In the genomic region with DNA sequence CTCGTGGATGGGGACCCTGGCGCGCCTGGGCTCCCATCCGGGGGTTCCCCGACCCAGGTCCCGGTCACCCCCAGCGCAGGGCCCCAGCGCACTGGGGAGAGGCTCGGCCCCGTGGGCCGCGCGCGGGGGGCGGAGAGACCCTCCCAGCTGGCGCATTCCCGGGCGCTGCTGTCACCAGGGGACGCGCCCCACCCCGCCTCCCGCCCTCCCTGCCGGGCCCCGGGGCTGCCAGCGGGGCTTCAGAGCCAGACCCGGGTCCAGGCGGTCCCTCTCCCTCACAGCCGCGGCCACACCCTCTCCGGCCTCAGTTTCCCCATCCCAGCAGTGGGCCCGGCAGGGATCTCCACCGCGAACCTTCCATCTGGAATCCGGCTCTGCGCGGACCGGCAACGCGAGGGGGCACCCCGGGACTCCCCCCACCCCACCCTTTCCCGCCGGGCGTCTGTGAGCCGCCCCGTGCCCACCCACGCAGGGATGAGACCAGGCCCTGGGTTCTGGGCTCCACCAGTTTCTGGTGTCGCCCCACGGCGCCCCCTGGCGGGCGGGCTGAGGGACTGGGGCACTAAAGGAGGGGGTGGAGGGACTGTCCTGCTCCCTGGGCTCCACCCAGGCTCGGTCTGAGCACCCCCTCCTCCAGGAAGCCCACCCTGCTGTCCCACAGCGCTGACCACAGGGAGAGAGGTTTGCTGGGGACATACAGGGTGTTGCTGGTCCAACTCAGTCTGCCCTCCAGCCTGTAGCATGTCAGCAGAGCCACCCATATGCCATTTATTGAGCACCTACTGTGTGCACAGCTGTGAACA, we compare ENCODE assay signal across 1 cellular context.
TF ChIP-seq lines count a peak whose summit lies in the region.

No MANE protein-coding gene starts in this region.

TF ChIP-seq in HEK293, 187 proteins besides CTCF, POLR2A, EP300 and RAD21 (continued from another document and continues in another):
- TF ChIP-seq SETDB1 (IDR thresholded peaks at IDR 0.05; ENCODE audit: insufficient read length, low read length) (no peak), HOXC10 (CRISPR knock-in tag; IDR thresholded peaks at IDR 0.05) (no peak), ZNF626 (tag by site-specific recombination; IDR thresholded peaks at IDR 0.05) (no peak), KLF1 (tag by site-specific recombination; IDR thresholded peaks at IDR 0.05) (peak; percentile 85), YY2 (tag by site-specific recombination; IDR thresholded peaks at IDR 0.05) (no peak), ZNF561 (tag by site-specific recombination; IDR thresholded peaks at IDR 0.05; ENCODE audit: borderline replicate concordance) (no peak), GLIS2 (tag by site-specific recombination; IDR thresholded peaks at IDR 0.05) (peak; percentile 85; the same call in 1 of the 2 replicates), SALL2 (tag by site-specific recombination; IDR thresholded peaks at IDR 0.05; ENCODE audit: borderline replicate concordance) (no peak), MYNN (tag by site-specific recombination; IDR thresholded peaks at IDR 0.05; ENCODE audit: borderline replicate concordance) (no peak), ZXDB (tag by site-specific recombination; IDR thresholded peaks at IDR 0.05) (no peak), ZNF530 (tag by site-specific recombination; IDR thresholded peaks at IDR 0.05; ENCODE audit: low read depth) (no peak), KLF16 (tag by site-specific recombination; IDR thresholded peaks at IDR 0.05) (0 out of 2 replicates have a peak, but pooled peaks have one; percentile 31), ZNF830 (tag by site-specific recombination; IDR thresholded peaks at IDR 0.05; ENCODE audit: low read depth) (no peak), ZNF157 (tag by site-specific recombination; IDR thresholded peaks at IDR 0.05) (no peak), ZNF658 (tag by site-specific recombination; IDR thresholded peaks at IDR 0.05) (no peak), ZBTB17 (tag by site-specific recombination; IDR thresholded peaks at IDR 0.05) (no peak), SP7 (tag by site-specific recombination; IDR thresholded peaks at IDR 0.05) (peak; percentile 54), IKZF3 (tag by site-specific recombination; IDR thresholded peaks at IDR 0.05) (no peak), ZSCAN23 (tag by site-specific recombination; IDR thresholded peaks at IDR 0.05) (0 out of 2 replicates have a peak, but pooled peaks have one; percentile 11), ZNF133 (tag by site-specific recombination; IDR thresholded peaks at IDR 0.05) (no peak)
- TF ChIP-seq, protein P1, sequence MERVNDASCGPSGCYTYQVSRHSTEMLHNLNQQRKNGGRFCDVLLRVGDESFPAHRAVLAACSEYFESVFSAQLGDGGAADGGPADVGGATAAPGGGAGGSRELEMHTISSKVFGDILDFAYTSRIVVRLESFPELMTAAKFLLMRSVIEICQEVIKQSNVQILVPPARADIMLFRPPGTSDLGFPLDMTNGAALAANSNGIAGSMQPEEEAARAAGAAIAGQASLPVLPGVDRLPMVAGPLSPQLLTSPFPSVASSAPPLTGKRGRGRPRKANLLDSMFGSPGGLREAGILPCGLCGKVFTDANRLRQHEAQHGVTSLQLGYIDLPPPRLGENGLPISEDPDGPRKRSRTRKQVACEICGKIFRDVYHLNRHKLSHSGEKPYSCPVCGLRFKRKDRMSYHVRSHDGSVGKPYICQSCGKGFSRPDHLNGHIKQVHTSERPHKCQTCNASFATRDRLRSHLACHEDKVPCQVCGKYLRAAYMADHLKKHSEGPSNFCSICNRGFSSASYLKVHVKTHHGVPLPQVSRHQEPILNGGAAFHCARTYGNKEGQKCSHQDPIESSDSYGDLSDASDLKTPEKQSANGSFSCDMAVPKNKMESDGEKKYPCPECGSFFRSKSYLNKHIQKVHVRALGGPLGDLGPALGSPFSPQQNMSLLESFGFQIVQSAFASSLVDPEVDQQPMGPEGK (tag by site-specific recombination; IDR thresholded peaks at IDR 0.05) = peak; percentile 50
- TF ChIP-seq, protein P2, sequence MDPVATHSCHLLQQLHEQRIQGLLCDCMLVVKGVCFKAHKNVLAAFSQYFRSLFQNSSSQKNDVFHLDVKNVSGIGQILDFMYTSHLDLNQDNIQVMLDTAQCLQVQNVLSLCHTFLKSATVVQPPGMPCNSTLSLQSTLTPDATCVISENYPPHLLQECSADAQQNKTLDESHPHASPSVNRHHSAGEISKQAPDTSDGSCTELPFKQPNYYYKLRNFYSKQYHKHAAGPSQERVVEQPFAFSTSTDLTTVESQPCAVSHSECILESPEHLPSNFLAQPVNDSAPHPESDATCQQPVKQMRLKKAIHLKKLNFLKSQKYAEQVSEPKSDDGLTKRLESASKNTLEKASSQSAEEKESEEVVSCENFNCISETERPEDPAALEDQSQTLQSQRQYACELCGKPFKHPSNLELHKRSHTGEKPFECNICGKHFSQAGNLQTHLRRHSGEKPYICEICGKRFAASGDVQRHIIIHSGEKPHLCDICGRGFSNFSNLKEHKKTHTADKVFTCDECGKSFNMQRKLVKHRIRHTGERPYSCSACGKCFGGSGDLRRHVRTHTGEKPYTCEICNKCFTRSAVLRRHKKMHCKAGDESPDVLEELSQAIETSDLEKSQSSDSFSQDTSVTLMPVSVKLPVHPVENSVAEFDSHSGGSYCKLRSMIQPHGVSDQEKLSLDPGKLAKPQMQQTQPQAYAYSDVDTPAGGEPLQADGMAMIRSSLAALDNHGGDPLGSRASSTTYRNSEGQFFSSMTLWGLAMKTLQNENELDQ (tag by site-specific recombination; IDR thresholded peaks at IDR 0.05; ENCODE audit: low read depth) = no peak
- TF ChIP-seq, protein P3, sequence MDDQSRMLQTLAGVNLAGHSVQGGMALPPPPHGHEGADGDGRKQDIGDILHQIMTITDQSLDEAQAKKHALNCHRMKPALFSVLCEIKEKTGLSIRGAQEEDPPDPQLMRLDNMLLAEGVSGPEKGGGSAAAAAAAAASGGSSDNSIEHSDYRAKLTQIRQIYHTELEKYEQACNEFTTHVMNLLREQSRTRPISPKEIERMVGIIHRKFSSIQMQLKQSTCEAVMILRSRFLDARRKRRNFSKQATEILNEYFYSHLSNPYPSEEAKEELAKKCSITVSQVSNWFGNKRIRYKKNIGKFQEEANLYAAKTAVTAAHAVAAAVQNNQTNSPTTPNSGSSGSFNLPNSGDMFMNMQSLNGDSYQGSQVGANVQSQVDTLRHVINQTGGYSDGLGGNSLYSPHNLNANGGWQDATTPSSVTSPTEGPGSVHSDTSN (CRISPR knock-in tag; IDR thresholded peaks at IDR 0.05) = no peak
- TF ChIP-seq, protein P4, sequence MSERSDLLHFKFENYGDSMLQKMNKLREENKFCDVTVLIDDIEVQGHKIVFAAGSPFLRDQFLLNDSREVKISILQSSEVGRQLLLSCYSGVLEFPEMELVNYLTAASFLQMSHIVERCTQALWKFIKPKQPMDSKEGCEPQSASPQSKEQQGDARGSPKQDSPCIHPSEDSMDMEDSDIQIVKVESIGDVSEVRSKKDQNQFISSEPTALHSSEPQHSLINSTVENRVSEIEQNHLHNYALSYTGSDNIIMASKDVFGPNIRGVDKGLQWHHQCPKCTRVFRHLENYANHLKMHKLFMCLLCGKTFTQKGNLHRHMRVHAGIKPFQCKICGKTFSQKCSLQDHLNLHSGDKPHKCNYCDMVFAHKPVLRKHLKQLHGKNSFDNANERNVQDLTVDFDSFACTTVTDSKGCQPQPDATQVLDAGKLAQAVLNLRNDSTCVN (tag by site-specific recombination; optimal IDR thresholded peaks at IDR 0.05) = peak; percentile 46
- TF ChIP-seq, protein P5, sequence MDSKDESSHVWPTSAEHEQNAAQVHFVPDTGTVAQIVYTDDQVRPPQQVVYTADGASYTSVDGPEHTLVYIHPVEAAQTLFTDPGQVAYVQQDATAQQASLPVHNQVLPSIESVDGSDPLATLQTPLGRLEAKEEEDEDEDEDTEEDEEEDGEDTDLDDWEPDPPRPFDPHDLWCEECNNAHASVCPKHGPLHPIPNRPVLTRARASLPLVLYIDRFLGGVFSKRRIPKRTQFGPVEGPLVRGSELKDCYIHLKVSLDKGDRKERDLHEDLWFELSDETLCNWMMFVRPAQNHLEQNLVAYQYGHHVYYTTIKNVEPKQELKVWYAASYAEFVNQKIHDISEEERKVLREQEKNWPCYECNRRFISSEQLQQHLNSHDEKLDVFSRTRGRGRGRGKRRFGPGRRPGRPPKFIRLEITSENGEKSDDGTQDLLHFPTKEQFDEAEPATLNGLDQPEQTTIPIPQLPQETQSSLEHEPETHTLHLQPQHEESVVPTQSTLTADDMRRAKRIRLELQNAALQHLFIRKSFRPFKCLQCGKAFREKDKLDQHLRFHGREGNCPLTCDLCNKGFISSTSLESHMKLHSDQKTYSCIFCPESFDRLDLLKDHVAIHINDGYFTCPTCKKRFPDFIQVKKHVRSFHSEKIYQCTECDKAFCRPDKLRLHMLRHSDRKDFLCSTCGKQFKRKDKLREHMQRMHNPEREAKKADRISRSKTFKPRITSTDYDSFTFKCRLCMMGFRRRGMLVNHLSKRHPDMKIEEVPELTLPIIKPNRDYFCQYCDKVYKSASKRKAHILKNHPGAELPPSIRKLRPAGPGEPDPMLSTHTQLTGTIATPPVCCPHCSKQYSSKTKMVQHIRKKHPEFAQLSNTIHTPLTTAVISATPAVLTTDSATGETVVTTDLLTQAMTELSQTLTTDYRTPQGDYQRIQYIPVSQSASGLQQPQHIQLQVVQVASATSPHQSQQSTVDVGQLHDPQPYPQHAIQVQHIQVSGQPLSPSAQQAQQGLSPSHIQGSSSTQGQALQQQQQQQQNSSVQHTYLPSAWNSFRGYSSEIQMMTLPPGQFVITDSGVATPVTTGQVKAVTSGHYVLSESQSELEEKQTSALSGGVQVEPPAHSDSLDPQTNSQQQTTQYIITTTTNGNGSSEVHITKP (tag by site-specific recombination; IDR thresholded peaks at IDR 0.05) = peak; percentile 25; the same call in 1 of the 2 replicates
- TF ChIP-seq, protein P6, sequence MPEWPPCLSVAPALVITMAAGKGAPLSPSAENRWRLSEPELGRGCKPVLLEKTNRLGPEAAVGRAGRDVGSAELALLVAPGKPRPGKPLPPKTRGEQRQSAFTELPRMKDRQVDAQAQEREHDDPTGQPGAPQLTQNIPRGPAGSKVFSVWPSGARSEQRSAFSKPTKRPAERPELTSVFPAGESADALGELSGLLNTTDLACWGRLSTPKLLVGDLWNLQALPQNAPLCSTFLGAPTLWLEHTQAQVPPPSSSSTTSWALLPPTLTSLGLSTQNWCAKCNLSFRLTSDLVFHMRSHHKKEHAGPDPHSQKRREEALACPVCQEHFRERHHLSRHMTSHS (tag by site-specific recombination; IDR thresholded peaks at IDR 0.05) = no peak
- TF ChIP-seq, protein P7, sequence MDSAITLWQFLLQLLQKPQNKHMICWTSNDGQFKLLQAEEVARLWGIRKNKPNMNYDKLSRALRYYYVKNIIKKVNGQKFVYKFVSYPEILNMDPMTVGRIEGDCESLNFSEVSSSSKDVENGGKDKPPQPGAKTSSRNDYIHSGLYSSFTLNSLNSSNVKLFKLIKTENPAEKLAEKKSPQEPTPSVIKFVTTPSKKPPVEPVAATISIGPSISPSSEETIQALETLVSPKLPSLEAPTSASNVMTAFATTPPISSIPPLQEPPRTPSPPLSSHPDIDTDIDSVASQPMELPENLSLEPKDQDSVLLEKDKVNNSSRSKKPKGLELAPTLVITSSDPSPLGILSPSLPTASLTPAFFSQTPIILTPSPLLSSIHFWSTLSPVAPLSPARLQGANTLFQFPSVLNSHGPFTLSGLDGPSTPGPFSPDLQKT (IDR thresholded peaks at IDR 0.05; ENCODE audit: borderline replicate concordance, low read depth, low read length) = no peak
- TF ChIP-seq, protein P8, sequence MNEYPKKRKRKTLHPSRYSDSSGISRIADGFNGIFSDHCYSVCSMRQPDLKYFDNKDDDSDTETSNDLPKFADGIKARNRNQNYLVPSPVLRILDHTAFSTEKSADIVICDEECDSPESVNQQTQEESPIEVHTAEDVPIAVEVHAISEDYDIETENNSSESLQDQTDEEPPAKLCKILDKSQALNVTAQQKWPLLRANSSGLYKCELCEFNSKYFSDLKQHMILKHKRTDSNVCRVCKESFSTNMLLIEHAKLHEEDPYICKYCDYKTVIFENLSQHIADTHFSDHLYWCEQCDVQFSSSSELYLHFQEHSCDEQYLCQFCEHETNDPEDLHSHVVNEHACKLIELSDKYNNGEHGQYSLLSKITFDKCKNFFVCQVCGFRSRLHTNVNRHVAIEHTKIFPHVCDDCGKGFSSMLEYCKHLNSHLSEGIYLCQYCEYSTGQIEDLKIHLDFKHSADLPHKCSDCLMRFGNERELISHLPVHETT (tag by site-specific recombination; IDR thresholded peaks at IDR 0.05) = 0 out of 2 replicates have a peak, but pooled peaks have one; percentile 43
- TF ChIP-seq, protein P9, sequence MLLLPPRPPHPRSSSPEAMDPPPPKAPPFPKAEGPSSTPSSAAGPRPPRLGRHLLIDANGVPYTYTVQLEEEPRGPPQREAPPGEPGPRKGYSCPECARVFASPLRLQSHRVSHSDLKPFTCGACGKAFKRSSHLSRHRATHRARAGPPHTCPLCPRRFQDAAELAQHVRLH (tag by site-specific recombination; IDR thresholded peaks at IDR 0.05) = peak; percentile 51; the same call in 1 of the 2 replicates
- TF ChIP-seq, protein P10, sequence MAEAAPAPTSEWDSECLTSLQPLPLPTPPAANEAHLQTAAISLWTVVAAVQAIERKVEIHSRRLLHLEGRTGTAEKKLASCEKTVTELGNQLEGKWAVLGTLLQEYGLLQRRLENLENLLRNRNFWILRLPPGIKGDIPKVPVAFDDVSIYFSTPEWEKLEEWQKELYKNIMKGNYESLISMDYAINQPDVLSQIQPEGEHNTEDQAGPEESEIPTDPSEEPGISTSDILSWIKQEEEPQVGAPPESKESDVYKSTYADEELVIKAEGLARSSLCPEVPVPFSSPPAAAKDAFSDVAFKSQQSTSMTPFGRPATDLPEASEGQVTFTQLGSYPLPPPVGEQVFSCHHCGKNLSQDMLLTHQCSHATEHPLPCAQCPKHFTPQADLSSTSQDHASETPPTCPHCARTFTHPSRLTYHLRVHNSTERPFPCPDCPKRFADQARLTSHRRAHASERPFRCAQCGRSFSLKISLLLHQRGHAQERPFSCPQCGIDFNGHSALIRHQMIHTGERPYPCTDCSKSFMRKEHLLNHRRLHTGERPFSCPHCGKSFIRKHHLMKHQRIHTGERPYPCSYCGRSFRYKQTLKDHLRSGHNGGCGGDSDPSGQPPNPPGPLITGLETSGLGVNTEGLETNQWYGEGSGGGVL (tag by site-specific recombination; IDR thresholded peaks at IDR 0.05) = peak; percentile 34; the same call in 1 of the 2 replicates
- TF ChIP-seq, protein P11, sequence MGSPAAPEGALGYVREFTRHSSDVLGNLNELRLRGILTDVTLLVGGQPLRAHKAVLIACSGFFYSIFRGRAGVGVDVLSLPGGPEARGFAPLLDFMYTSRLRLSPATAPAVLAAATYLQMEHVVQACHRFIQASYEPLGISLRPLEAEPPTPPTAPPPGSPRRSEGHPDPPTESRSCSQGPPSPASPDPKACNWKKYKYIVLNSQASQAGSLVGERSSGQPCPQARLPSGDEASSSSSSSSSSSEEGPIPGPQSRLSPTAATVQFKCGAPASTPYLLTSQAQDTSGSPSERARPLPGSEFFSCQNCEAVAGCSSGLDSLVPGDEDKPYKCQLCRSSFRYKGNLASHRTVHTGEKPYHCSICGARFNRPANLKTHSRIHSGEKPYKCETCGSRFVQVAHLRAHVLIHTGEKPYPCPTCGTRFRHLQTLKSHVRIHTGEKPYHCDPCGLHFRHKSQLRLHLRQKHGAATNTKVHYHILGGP (tag by site-specific recombination; IDR thresholded peaks at IDR 0.05) = no peak
